In genomic region chr3:53043738-53044137, GRCh38 we compare ENCODE assay signal across 15 cellular contexts. TPM values are rescaled to one million over a fixed set of nuclear protein-coding genes. Genes with fewer than 3 reads are reported as not detected.
DNase-seq lines count a peak whose midpoint lies in the region; ATAC-seq, FAIRE-seq and TF ChIP-seq lines count a peak whose summit lies in the region.
"Had no signal": no experiment of that assay in that cellular context is flagged by ENCODE, and none has a peak within 500 bp of the region (broad histone marks: within the 10 kb centered on the region; RNA-seq: fewer than 3 reads in every experiment).

No MANE protein-coding gene starts in this region.

- H3K4me3 Mint-ChIP-seq in CD8-positive, alpha-beta memory T cell: peak overlapping the region; percentile 16 to 99 (median 97)

- peaks cover 48 to 61% (median 54%) of the 10 kb centered on the region in 3 donors for H3K4me1 Mint-ChIP-seq in CD8-positive, alpha-beta memory T cell

- WGBS in GM12878 (ENCODE audit: insufficient coverage, insufficient replicate concordance, low lambda C conversion rate, missing lambda C conversion rate): 50% methylated on average over 2 of the region's 2 CpGs

- peaks cover 49% of the 10 kb centered on the region for H3K79me2 ChIP-seq in GM12878 (ENCODE audit: control insufficient read depth, insufficient read depth, low read length)
- H3K79me2 ChIP-seq in osteoblast (ENCODE audit: insufficient read depth, low read length): peaks cover 35% of the 10 kb centered on the region

- peaks cover 41% of the 10 kb centered on the region for H3K4me1 ChIP-seq in CD8-positive, alpha-beta memory T cell (ENCODE audit: insufficient read depth, low read length)
- H3K4me1 ChIP-seq in GM12878 (ENCODE audit: control insufficient read depth, insufficient read depth, low read length): peaks cover 42% of the 10 kb centered on the region
- peaks cover 7% of the 10 kb centered on the region for H3K4me1 ChIP-seq in osteoblast (ENCODE audit: insufficient read depth, low read length)

- peaks cover 0 to 4% of the 10 kb centered on the region in 2 donors for H3K27me3 Mint-ChIP-seq in CD8-positive, alpha-beta memory T cell

- intact Hi-C loops in GM12878 (cut with micrococcal nuclease; ENCODE audit: unreplicated experiment): loop anchor here (5.0 to 10.0 kb wide), 2 partner anchors 61 to 339 kb away; partner anchors contain the start of genes GLT8D1 and SPCS1

- peaks cover 0 to 11% (median 0%) of the 10 kb centered on the region in 3 donors for H3K36me3 Mint-ChIP-seq in CD8-positive, alpha-beta memory T cell

- CTCF ChIA-PET in CD8-positive, alpha-beta memory T cell (lab: Charles Lee): interaction anchor here (0.7 to 1.2 kb wide), 2 partner anchors 29 to 34 kb away, joined by 3 to 4 read pairs; no protein-coding TSS in a partner anchor
- CTCF ChIA-PET in GM12878 (lab: Yijun Ruan, JAX): interaction anchor here (1.2 to 1.4 kb wide), 3 partner anchors 29 to 150 kb away, joined by 3 to 6 read pairs (median 3); no protein-coding TSS in a partner anchor

- no TSS peak for BruUV-seq in GM12878 (replicated peaks; lab: Mats Ljungman, UMichigan)

- H3K27ac Mint-ChIP-seq in CD8-positive, alpha-beta memory T cell: peak overlapping the region; percentile 51 to 99 (median 98)

- no peak for TF ChIP-seq CTCF in GM12878 (IDR thresholded peaks at IDR 0.05 in 2 of 3, conservative IDR thresholded peaks at IDR 0.05 in 1 of 3; ENCODE audit: control insufficient read depth in 2 of 3, extremely low read depth in 1 of 3, insufficient read depth in 1 of 3, low read depth in 3 of 3, low read length in 3 of 3)
- no peak for TF ChIP-seq CTCF in osteoblast (IDR thresholded peaks at IDR 0.05; ENCODE audit: extremely low read depth, low read depth, low read length)

- H4K20me1 ChIP-seq in GM12878 (ENCODE audit: control insufficient read depth, insufficient read depth) (no peaks in the 10 kb centered on the region), osteoblast (ENCODE audit: insufficient read depth, low read length) (peaks cover 1% of the 10 kb centered on the region)

- in situ Hi-C loops in GM12878 (cut with MboI): no loop called here

- peak overlapping the region; percentile 43; the same call in 1 of the 2 replicates for H3K9ac ChIP-seq in GM12878 (ENCODE audit: control insufficient read depth, insufficient read depth, low read length)
- H3K9ac ChIP-seq: parathyroid adenoma had no signal

- TF ChIP-seq RAD21 in GM12878 (IDR thresholded peaks at IDR 0.05; ENCODE audit: insufficient read depth, low read depth, low read length): no peak

- FAIRE-seq in GM12878 (lab: Jason Lieb, UNC): no peak

- SMC1A ChIA-PET in GM12878 (lab: Charles Lee; ENCODE audit: uncharacterized antibody, unreplicated experiment): interaction anchor here (1.2 to 2.9 kb wide), 10 partner anchors 8 to 110 kb away, joined by 3 to 8 read pairs (median 4); no protein-coding TSS in a partner anchor

- no peaks in the 10 kb centered on the region for H3K9me3 ChIP-seq in CD8-positive, alpha-beta memory T cell (ENCODE audit: low read length)
- H3K9me3 ChIP-seq in KOPT-K1 (ENCODE audit: insufficient read depth, low read length, poor library complexity, severe bottlenecking) (no peaks in the 10 kb centered on the region), GM12878 (replicated peaks; ENCODE audit: control insufficient read depth, insufficient read depth, low read length) (no peaks in the 10 kb centered on the region), osteoblast (ENCODE audit: low read depth, low read length) (no peaks in the 10 kb centered on the region)

- H3K4me2 ChIP-seq in GM12878 (ENCODE audit: control insufficient read depth, insufficient read depth) (peak overlapping the region; percentile 91), osteoblast (ENCODE audit: insufficient read depth, low read length) (peak overlapping the region; percentile 93)

- peak overlapping the region; percentile 71 for H3K4me3 ChIP-seq in CD8-positive, alpha-beta memory T cell (ENCODE audit: low read length)
- H3K4me3 ChIP-seq in GM12878: no peak overlapping the region; the same call in 1 of the 2 replicates
- no peak overlapping the region for H3K4me3 ChIP-seq in osteoblast (ENCODE audit: insufficient read depth, low read length)

- no peaks in the 10 kb centered on the region for H3K9me3 Mint-ChIP-seq in CD8-positive, alpha-beta memory T cell

- no peak for TF ChIP-seq EP300 in GM12878 (IDR thresholded peaks at IDR 0.05; ENCODE audit: borderline replicate concordance in 1 of 2, control insufficient read depth in 1 of 2, low read depth in 2 of 2, low read length in 2 of 2)

- no peak overlapping the region; the same call in 1 of the 2 replicates for H2AFZ ChIP-seq in GM12878 (ENCODE audit: control insufficient read depth, low read depth, low read length)
- no peak overlapping the region for H2AFZ ChIP-seq in osteoblast (ENCODE audit: low read length)

- no peak for ATAC-seq in GM12878
- no peak for ATAC-seq in HG03175 (IDR thresholded peaks at IDR 0.05; ENCODE audit: unreplicated experiment)
- ATAC-seq: left lobe of liver had no signal

- no peak for TF ChIP-seq POLR2A in GM12878 (IDR thresholded peaks at IDR 0.05; ENCODE audit: low read depth, low read length)

- no peak overlapping the region for H3K27ac ChIP-seq in CD8-positive, alpha-beta memory T cell (ENCODE audit: low read depth, low read length)
- peak overlapping the region; percentile 88 for H3K27ac ChIP-seq in KOPT-K1 (ENCODE audit: low read depth, low read length, poor library complexity, severe bottlenecking)
- no peak overlapping the region for H3K27ac ChIP-seq in GM12878 (ENCODE audit: control insufficient read depth, insufficient read depth)
- no peak overlapping the region for H3K27ac ChIP-seq in osteoblast (ENCODE audit: low read depth, low read length)

- no peaks in the 10 kb centered on the region for H3K36me3 ChIP-seq in CD8-positive, alpha-beta memory T cell (ENCODE audit: insufficient read depth, low read length)
- H3K36me3 ChIP-seq in KOPT-K1 (ENCODE audit: insufficient read depth, low read length) (no peaks in the 10 kb centered on the region), GM12878 (ENCODE audit: control insufficient read depth in 2 of 2, insufficient read depth in 2 of 2, low read length in 1 of 2) (no peaks in the 10 kb centered on the region), osteoblast (ENCODE audit: insufficient read depth, low read length) (no peaks in the 10 kb centered on the region)

- DNase-seq in CD8-positive, alpha-beta memory T cell: no peak
- DNase-seq in GM12878 (ENCODE audit: low read depth, low spot score): no peak
- DNase-seq in osteoblast (ENCODE audit: insufficient read length, low spot score, missing footprints): no peak
- no peak for DNase-seq in germinal center (ENCODE audit: low spot score)
- DNase-seq in NCI-H446 treated with DMSO at 0.1 percent for 48 hours (lab: John Stamatoyannopoulos, UW): no peak
- DNase-seq: activated CD4-positive, CD25-positive, alpha-beta regulatory T cell treated with anti-CD3 and anti-CD28 coated beads, Interleukin-2, amount 50 U/mL, for 72 hours; amygdala; NCI-H1436; NCI-H524 treated with DMSO at 0.1 percent for 48 hours; SIG-M5; stimulated activated naive CD4-positive, alpha-beta T cell treated with Interleukin-2 at 50 U/mL for 16 hours had no signal

- POLR2A ChIA-PET in CD8-positive, alpha-beta memory T cell (lab: Charles Lee): interaction anchor here (0.7 to 1.6 kb wide), 3 partner anchors 10 to 1052 kb away, joined by 3 to 4 read pairs (median 3); no protein-coding TSS in a partner anchor
- POLR2A ChIA-PET in GM12878 (lab: Charles Lee): interaction anchor here (0.6 to 2.0 kb wide), 4 partner anchors 14 to 74 kb away, joined by 3 to 8 read pairs (median 4); no protein-coding TSS in a partner anchor

- RAD21 ChIA-PET in GM12878 (lab: Charles Lee; ENCODE audit: unreplicated experiment): interaction anchor here (1.2 to 1.3 kb wide), 2 partner anchors 11 to 60 kb away, joined by 3 to 7 read pairs; no protein-coding TSS in a partner anchor

- no peaks in the 10 kb centered on the region for H3K27me3 ChIP-seq in CD8-positive, alpha-beta memory T cell (ENCODE audit: insufficient read depth, low read length, poor library complexity, severe bottlenecking)
- H3K27me3 ChIP-seq in GM12878 (replicated peaks in 1 of 2; ENCODE audit: control insufficient read depth in 2 of 2, insufficient read depth in 2 of 2, low read length in 1 of 2) (no peaks in the 10 kb centered on the region), osteoblast (ENCODE audit: insufficient read depth, low read length) (peaks cover 5% of the 10 kb centered on the region)

TF ChIP-seq in GM12878, 131 proteins besides CTCF, POLR2A, EP300 and RAD21 (continues in another document):
- no peak for TF ChIP-seq CBX5 (IDR thresholded peaks at IDR 0.05; ENCODE audit: low read depth)
- TF ChIP-seq MLLT1 (IDR thresholded peaks at IDR 0.05): no peak

RNA-seq across cellular contexts. Expression of gene SFMBT1, which starts 2.1 kb away (rescaled TPM):
- total RNA-seq in CD8-positive, alpha-beta memory T cell: 10 to 100 TPM; 18.3 to 21.0 TPM
- 17.0 TPM for polyA plus RNA-seq in CD8-positive, alpha-beta memory T cell
- 27.9 and 32.4 TPM in 2 replicates for total RNA-seq in GM12878 (2013; cell fraction: nucleolus; rRNA removed)
- total RNA-seq in GM12878 (2014; rRNA removed) (14.1 and 19.5 TPM in 2 replicates), GM12878 (2014; rRNA removed; fragmentation: Illumina TruSeq; extraction: Trizol) (10.3 and 12.1 TPM in 2 replicates), GM12878 (2021) (17.8 and 18.6 TPM in 2 replicates), osteoblast (11.6 and 12.4 TPM in 2 replicates)
- 4.7 TPM for polyA plus RNA-seq in GM12878 (2011; ENCODE audit: low read depth)
- polyA plus RNA-seq in GM12878 (2011; rRNA removed) (9.2 and 9.8 TPM in 2 replicates), GM12878 (2014; fragmentation: Illumina TruSeq; extraction: Trizol) (11.1 and 12.1 TPM in 2 replicates), GM12878 (2014; fragmentation: Nextera tagmentation; extraction: Ambion mirVana) (1 to 10 TPM; 3.2 to 4.3 TPM), GM12878 (2014; rRNA removed) (9.6 and 11.2 TPM in 2 replicates), GM12878 (2016; fragmentation: Nextera tagmentation; extraction: Ambion mirVana) (10 to 100 TPM; 10.8 to 12.9 TPM)
- 6.9 and 8.4 TPM in 2 replicates for polyA plus RNA-seq in GM12878 (2011; cell fraction: cytosol; rRNA removed)
- 12.1 and 13.6 TPM in 2 replicates for polyA plus RNA-seq in GM12878 (2011; cell fraction: nucleus; rRNA removed)
- 5.6 and 7.5 TPM in 2 replicates for polyA plus RNA-seq in GM12878 (2012)
- polyA minus RNA-seq in GM12878 (2011; rRNA and poly(A)+ RNA removed): 18.7 and 23.7 TPM in 2 replicates
- polyA minus RNA-seq in GM12878 (2011; cell fraction: cytosol; rRNA and poly(A)+ RNA removed): 9.9 and 12.2 TPM in 2 replicates
- 12.5 and 29.7 TPM in 2 replicates for polyA minus RNA-seq in GM12878 (2011; cell fraction: nucleus; rRNA and poly(A)+ RNA removed)
